Comparison of ENCODE assay signal across 20 cellular contexts in genomic region chr3:150828261-150828660, GRCh38.
DNase-seq lines count a peak whose midpoint lies in the region; ATAC-seq and TF ChIP-seq lines count a peak whose summit lies in the region.
"Had no signal": no experiment of that assay in that cellular context is flagged by ENCODE, and none has a peak within 500 bp of the region (broad histone marks: within the 10 kb centered on the region; RNA-seq: fewer than 3 reads in every experiment).

No MANE protein-coding gene starts in this region.

- H2AFZ ChIP-seq in IMR-90 (replicated peaks; ENCODE audit: low read length, poor library complexity): no peak overlapping the region

- peak overlapping the region; percentile 27 for H3K27ac Mint-ChIP-seq in T-helper 17 cell
- H3K27ac Mint-ChIP-seq: CD14-positive monocyte; CD4-positive, alpha-beta memory T cell had no signal

- H4K8ac ChIP-seq in IMR-90 (ENCODE audit: low read depth in 2 of 2, low read length in 2 of 2): no peak overlapping the region

- H4K20me1 ChIP-seq in IMR-90 (ENCODE audit: insufficient read depth, low read length): no peaks in the 10 kb centered on the region
- H4K20me1 ChIP-seq: BLaER1 had no signal

- no peak overlapping the region for H3K9ac ChIP-seq in IMR-90 (ENCODE audit: low read depth, low read length)
- H3K9ac ChIP-seq: BLaER1 had no signal

- H3K9me3 ChIP-seq in IMR-90 (ENCODE audit: control insufficient read depth, insufficient read depth, low read length) (no peaks in the 10 kb centered on the region), T-helper 17 cell (ENCODE audit: control insufficient read depth, low read length, poor library complexity, severe bottlenecking) (no peaks in the 10 kb centered on the region), esophagus muscularis mucosa (no peaks in the 10 kb centered on the region)
- H3K9me3 ChIP-seq: BE2C, BLaER1 had no signal

- no peak overlapping the region for H3K4me3 Mint-ChIP-seq in T-helper 17 cell
- H3K4me3 Mint-ChIP-seq: CD14-positive monocyte; CD4-positive, alpha-beta memory T cell; CD4-positive, CD25-positive, alpha-beta regulatory T cell; CD8-positive, alpha-beta memory T cell had no signal

- CTCF ChIA-PET in IMR-90 (lab: Yijun Ruan, JAX): no interaction called here

- no peak overlapping the region for H2BK20ac ChIP-seq in IMR-90 (ENCODE audit: low read depth, low read length)

- no peak overlapping the region for H3K18ac ChIP-seq in IMR-90 (ENCODE audit: low read depth, low read length)

- intact Hi-C loops in IMR-90 (cut with micrococcal nuclease): no loop called here
- intact Hi-C loops in esophagus muscularis mucosa (cut with DNase I): no loop called here

- H3K9me1 ChIP-seq in IMR-90 (ENCODE audit: insufficient read depth, low read length): no peaks in the 10 kb centered on the region

- TF ChIP-seq RAD21 in IMR-90 (IDR thresholded peaks at IDR 0.05; ENCODE audit: low read length): no peak

- no peaks in the 10 kb centered on the region for H3K79me1 ChIP-seq in IMR-90 (ENCODE audit: low read depth in 1 of 2, low read length in 2 of 2)

- no peak overlapping the region for H3K27ac ChIP-seq in IMR-90 (ENCODE audit: insufficient read depth, low read length)
- no peak overlapping the region for H3K27ac ChIP-seq in esophagus muscularis mucosa (replicated peaks in 1 of 4)
- H3K27ac ChIP-seq: BLaER1 had no signal

- no peak for TF ChIP-seq POLR2A in IMR-90 (IDR thresholded peaks at IDR 0.05; ENCODE audit: low read depth, low read length)
- TF ChIP-seq POLR2A in esophagus muscularis mucosa (IDR thresholded peaks at IDR 0.05; ENCODE audit: low read depth): no peak

- no peak overlapping the region for H3K23ac ChIP-seq in IMR-90 (ENCODE audit: low read depth, low read length)

- TF ChIP-seq CTCF in IMR-90 (conservative IDR thresholded peaks at IDR 0.05; ENCODE audit: low read depth, low read length) (no peak), esophagus muscularis mucosa (IDR thresholded peaks at IDR 0.05) (no peak)

- no peak overlapping the region for H3K56ac ChIP-seq in IMR-90 (ENCODE audit: extremely low read depth, insufficient read depth, low read length)

- DNase-seq in IMR-90 (no peak), T-helper 17 cell (no peak), esophagus muscularis mucosa (ENCODE audit: extremely low spot score) (peak; percentile 90), NOMO-1 (lab: John Stamatoyannopoulos, UW; ENCODE audit: unreplicated experiment in 2 of 2) (no peak), NCI-H748 (lab: John Stamatoyannopoulos, UW; ENCODE audit: unreplicated experiment) (no peak), hypothalamus (lab: John Stamatoyannopoulos, UW) (no peak)
- no peak for DNase-seq in activated naive CD4-positive, alpha-beta T cell (lab: John Stamatoyannopoulos, UW)
- DNase-seq: 8988T; ACHN; BE2C; C1 segment of cervical spinal cord; CD4-positive, alpha-beta memory T cell; CD4-positive, CD25-positive, alpha-beta regulatory T cell; CD8-positive, alpha-beta memory T cell; COR-L47; DMS79 treated with DMSO at 0.1 percent for 48 hours; GF-D8 had no signal

- H3K4ac ChIP-seq in IMR-90 (ENCODE audit: low read depth, low read length): no peak overlapping the region

- peaks cover 2% of the 10 kb centered on the region for H3K36me3 Mint-ChIP-seq in T-helper 17 cell (ENCODE audit: low read depth)
- H3K36me3 Mint-ChIP-seq: CD14-positive monocyte; CD4-positive, alpha-beta memory T cell; CD4-positive, CD25-positive, alpha-beta regulatory T cell; CD8-positive, alpha-beta memory T cell had no signal

- BruUV-seq in IMR-90 (replicated peaks; lab: Mats Ljungman, UMichigan): no TSS peak

- H3K36me3 ChIP-seq in IMR-90 (ENCODE audit: control insufficient read depth, insufficient read depth, low read length) (no peaks in the 10 kb centered on the region), esophagus muscularis mucosa (no peaks in the 10 kb centered on the region)
- H3K36me3 ChIP-seq: BE2C, BLaER1 had no signal

- no peak overlapping the region for H4K5ac ChIP-seq in IMR-90 (ENCODE audit: low read depth, low read length)

- in situ Hi-C loops in IMR-90 (cut with MboI; ENCODE audit: low sequenced_read_pairs): no loop called here

- peak overlapping the region; percentile 33 for H2AK9ac ChIP-seq in IMR-90 (replicated peaks; ENCODE audit: low read depth, low read length, poor library complexity)

- dilution Hi-C loops in IMR-90 (cut with HindIII; ENCODE audit: low sequenced_read_pairs, unreplicated experiment): no loop called here

- no peak overlapping the region for H2BK120ac ChIP-seq in IMR-90 (ENCODE audit: low read depth, low read length)

- peaks cover 2% of the 10 kb centered on the region for H3K4me1 Mint-ChIP-seq in T-helper 17 cell
- H3K4me1 Mint-ChIP-seq: CD4-positive, alpha-beta memory T cell; CD4-positive, CD25-positive, alpha-beta regulatory T cell; CD8-positive, alpha-beta memory T cell had no signal

- no CpG with 5 or more reads among the region's 1 CpG for WGBS in IMR-90 (ENCODE audit: extremely low coverage in 2 of 2, insufficient read length in 1 of 2), 2 experiments
- WGBS in esophagus muscularis mucosa: 73% methylated on average over 1 of the region's 1 CpG

- no peak overlapping the region for H3K14ac ChIP-seq in IMR-90 (replicated peaks; ENCODE audit: low read depth, low read length)

- H3K27me3 ChIP-seq in IMR-90 (ENCODE audit: control insufficient read depth, insufficient read depth, low read length) (peaks cover 20% of the 10 kb centered on the region), esophagus muscularis mucosa (no peaks in the 10 kb centered on the region)
- H3K27me3 ChIP-seq: BE2C, BLaER1 had no signal

- ATAC-seq in IMR-90 (ENCODE audit: low read depth) (no peak), T-helper 17 cell (no peak)
- ATAC-seq: GM12878 had no signal

- H4K91ac ChIP-seq in IMR-90 (ENCODE audit: insufficient read depth, low read depth, low read length): no peak overlapping the region

- no peak for TF ChIP-seq EP300 in esophagus muscularis mucosa (IDR thresholded peaks at IDR 0.05)

- H3K4me3 ChIP-seq in IMR-90 (ENCODE audit: insufficient read depth, low read depth, low read length): no peak overlapping the region
- H3K4me3 ChIP-seq in esophagus muscularis mucosa: no peak overlapping the region
- H3K4me3 ChIP-seq: BLaER1, GM12878 had no signal

- no peak overlapping the region for H2BK5ac ChIP-seq in IMR-90 (ENCODE audit: low read depth, low read length, poor library complexity, severe bottlenecking)

- no peak overlapping the region for H3K4me2 ChIP-seq in IMR-90 (ENCODE audit: low read depth, low read length)
- H3K4me2 ChIP-seq: BLaER1 had no signal

- H3K27me3 Mint-ChIP-seq in T-helper 17 cell: peaks cover 37% of the 10 kb centered on the region

- H3K4me1 ChIP-seq in IMR-90 (ENCODE audit: control insufficient read depth, insufficient read depth, low read length) (no peaks in the 10 kb centered on the region), esophagus muscularis mucosa (no peaks in the 10 kb centered on the region)
- H3K4me1 ChIP-seq: BE2C, BLaER1 had no signal

- H2BK15ac ChIP-seq in IMR-90 (ENCODE audit: low read depth, low read length): no peak overlapping the region

- no peak overlapping the region for H2AK5ac ChIP-seq in IMR-90 (ENCODE audit: low read depth, low read length)

- POLR2A ChIA-PET in IMR-90 (lab: Charles Lee; ENCODE audit: unreplicated experiment): no interaction called here

TF ChIP-seq in IMR-90, 13 proteins besides CTCF, POLR2A, EP300 and RAD21:
- no peak for TF ChIP-seq NFE2L2 (IDR thresholded peaks at IDR 0.05; ENCODE audit: low read depth, low read length)
- no peak for TF ChIP-seq SMC3 (IDR thresholded peaks at IDR 0.05; ENCODE audit: low read depth, low read length)
- TF ChIP-seq ELK1 (IDR thresholded peaks at IDR 0.05; ENCODE audit: borderline replicate concordance, low read depth, low read length): no peak
- no peak for TF ChIP-seq MAZ (IDR thresholded peaks at IDR 0.05; ENCODE audit: borderline replicate concordance, low read depth, low read length)
- no peak for TF ChIP-seq MAFK (IDR thresholded peaks at IDR 0.05; ENCODE audit: low read depth, low read length)
- TF ChIP-seq CHD1 (IDR thresholded peaks at IDR 0.05; ENCODE audit: low read depth, low read length): no peak
- TF ChIP-seq FOS (IDR thresholded peaks at IDR 0.05; ENCODE audit: low read depth, low read length): no peak
- TF ChIP-seq MXI1 (IDR thresholded peaks at IDR 0.05; ENCODE audit: borderline replicate concordance, low read depth, low read length): no peak
- TF ChIP-seq BHLHE40 (IDR thresholded peaks at IDR 0.05; ENCODE audit: low read depth, low read length): no peak
- no peak for TF ChIP-seq RCOR1 (IDR thresholded peaks at IDR 0.05; ENCODE audit: insufficient replicate concordance, low read length)
- no peak for TF ChIP-seq USF2 (IDR thresholded peaks at IDR 0.05; ENCODE audit: low read depth, low read length)
